Comparison of ENCODE assay signal across 19 cellular contexts in genomic region chr13:86946734-86947133, GRCh38.
DNase-seq lines count a peak whose midpoint lies in the region; ATAC-seq and TF ChIP-seq lines count a peak whose summit lies in the region.
"Had no signal": no experiment of that assay in that cellular context is flagged by ENCODE, and none has a peak within 500 bp of the region (broad histone marks: within the 10 kb centered on the region; RNA-seq: fewer than 3 reads in every experiment).

No MANE protein-coding gene starts in this region.

- TF ChIP-seq CTCF in GM13977 (IDR thresholded peaks at IDR 0.05; ENCODE audit: extremely low read depth, insufficient read depth, missing control alignments) (no peak), prostate gland (IDR thresholded peaks at IDR 0.05) (no peak), uterus (IDR thresholded peaks at IDR 0.05) (no peak)

- 84% methylated on average over 2 of the region's 2 CpGs for WGBS in prostate gland

- ATAC-seq in GM18909 (IDR thresholded peaks at IDR 0.05; ENCODE audit: poor library complexity, unreplicated experiment): no peak

- no peak overlapping the region for H3K27ac ChIP-seq in prostate gland
- no peak overlapping the region for H3K27ac ChIP-seq in uterus
- H3K27ac ChIP-seq: C4-2B, skin epidermis, vagina had no signal

- DNase-seq in GM13977 (ENCODE audit: low spot score) (peak; percentile 9), HuH-7 (ENCODE audit: low spot score) (peak; percentile 1), SW480 (ENCODE audit: low spot score) (peak; percentile 1), iPS DF 4.7 (ENCODE audit: extremely low read depth, low spot score) (peak; percentile 19), prostate gland (ENCODE audit: low spot score) (no peak), NCI-H82 (lab: John Stamatoyannopoulos, UW) (no peak), uterus (no peak)
- DNase-seq: ACHN; activated CD4-positive, alpha-beta T cell treated with anti-CD3 and anti-CD28 coated beads for 48 hours; activated CD8-positive, alpha-beta memory T cell treated with anti-CD3 and anti-CD28 coated beads, Interleukin-2, amount 50 U/mL, for 48 hours; activated effector memory CD4-positive, alpha-beta T cell treated with Interleukin-2 at 50 U/mL for 16 hours; hypothalamus; Kasumi-1; kidney glomerular epithelial cell; stimulated activated CD4-positive, alpha-beta T cell treated with anti-CD3 and anti-CD28 coated beads, Interleukin-4, amount 100 ng/mL, for 24 hours had no signal

- H3K4me3 ChIP-seq in prostate gland: no peak overlapping the region
- no peak overlapping the region for H3K4me3 ChIP-seq in uterus
- H3K4me3 ChIP-seq: skin epidermis, vagina had no signal

- TF ChIP-seq POLR2A in prostate gland (IDR thresholded peaks at IDR 0.05) (no peak), uterus (IDR thresholded peaks at IDR 0.05) (no peak)

- H3K27me3 ChIP-seq in prostate gland (replicated peaks; ENCODE audit: insufficient read depth) (no peaks in the 10 kb centered on the region), uterus (no peaks in the 10 kb centered on the region)
- H3K27me3 ChIP-seq: vagina had no signal

- intact Hi-C loops in prostate gland (cut with DNase I): no loop called here
- intact Hi-C loops in uterus (cut with DNase I; ENCODE audit: low total_unique reads): no loop called here

- in situ Hi-C loops in GM13977 (cut with MboI; ENCODE audit: low pct_unique_long_range_greater_than_20kb, low sequenced_read_pairs, unreplicated experiment): no loop called here

- H3K36me3 ChIP-seq in prostate gland (no peaks in the 10 kb centered on the region), uterus (no peaks in the 10 kb centered on the region)
- H3K36me3 ChIP-seq: vagina had no signal

- H3K9me3 ChIP-seq in prostate gland (no peaks in the 10 kb centered on the region), uterus (no peaks in the 10 kb centered on the region)
- H3K9me3 ChIP-seq: vagina had no signal

- H3K4me1 ChIP-seq in prostate gland (replicated peaks): no peaks in the 10 kb centered on the region
- no peaks in the 10 kb centered on the region for H3K4me1 ChIP-seq in uterus
- H3K4me1 ChIP-seq: vagina had no signal

Comparison
In these comparisons a context has a peak if more than half of its experiments do, and no peak if none do; other contexts are left out.
1. DNase-seq: peak in GM13977 (single experiment), HuH-7 (single experiment), SW480 (single experiment) and iPS DF 4.7 (single experiment); none in prostate gland (single experiment), NCI-H82 (single experiment) and uterus (0 of 2).